8 cellular contexts compared by ENCODE assay signal in the genomic region with DNA sequence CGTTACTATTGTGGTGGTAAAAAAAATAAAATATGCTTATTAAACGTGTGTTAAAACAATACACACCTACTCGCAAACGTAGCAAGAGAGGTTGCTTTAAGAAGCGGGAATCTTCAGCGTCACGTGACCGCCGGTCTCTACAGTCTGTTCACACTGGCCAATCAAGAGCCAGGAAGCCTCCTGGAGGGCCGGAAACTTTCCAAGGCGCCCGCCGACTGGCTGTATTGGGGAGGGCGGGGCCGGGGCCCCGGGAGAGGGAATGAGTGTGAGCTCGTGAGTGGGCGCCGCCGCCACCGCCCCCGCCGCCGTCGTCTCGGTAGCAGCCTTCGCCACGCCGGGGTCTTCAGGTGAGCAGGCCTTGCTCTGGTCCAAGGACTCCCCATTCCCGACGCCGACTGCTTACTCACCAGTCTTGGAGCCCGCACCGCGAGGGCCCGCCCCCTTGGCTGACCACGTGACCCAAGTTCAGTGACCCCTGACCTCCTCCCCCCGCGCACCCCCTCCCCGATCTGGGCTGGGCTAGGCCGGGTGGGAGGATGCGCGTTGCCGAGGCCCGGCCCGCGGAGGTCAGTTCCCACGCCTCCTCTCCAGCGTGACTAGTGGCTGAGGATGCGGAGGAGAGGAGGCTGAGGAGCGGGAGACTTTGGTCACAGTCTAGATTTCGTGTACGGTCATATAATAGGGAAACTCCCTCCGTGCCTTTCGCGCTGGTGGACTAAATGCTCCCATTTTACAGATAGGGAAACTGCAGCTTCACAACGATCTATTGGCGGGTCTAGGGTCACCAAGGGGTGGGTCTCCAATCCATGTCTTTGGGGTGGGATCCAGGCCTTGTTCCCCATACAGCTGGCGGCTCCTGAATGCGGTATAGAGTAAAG. TPM values are rescaled to one million over a fixed set of nuclear protein-coding genes. Genes with fewer than 3 reads are reported as not detected.
DNase-seq lines count a peak whose midpoint lies in the region; ATAC-seq lines count a peak whose summit lies in the region.

A gene with protein sequence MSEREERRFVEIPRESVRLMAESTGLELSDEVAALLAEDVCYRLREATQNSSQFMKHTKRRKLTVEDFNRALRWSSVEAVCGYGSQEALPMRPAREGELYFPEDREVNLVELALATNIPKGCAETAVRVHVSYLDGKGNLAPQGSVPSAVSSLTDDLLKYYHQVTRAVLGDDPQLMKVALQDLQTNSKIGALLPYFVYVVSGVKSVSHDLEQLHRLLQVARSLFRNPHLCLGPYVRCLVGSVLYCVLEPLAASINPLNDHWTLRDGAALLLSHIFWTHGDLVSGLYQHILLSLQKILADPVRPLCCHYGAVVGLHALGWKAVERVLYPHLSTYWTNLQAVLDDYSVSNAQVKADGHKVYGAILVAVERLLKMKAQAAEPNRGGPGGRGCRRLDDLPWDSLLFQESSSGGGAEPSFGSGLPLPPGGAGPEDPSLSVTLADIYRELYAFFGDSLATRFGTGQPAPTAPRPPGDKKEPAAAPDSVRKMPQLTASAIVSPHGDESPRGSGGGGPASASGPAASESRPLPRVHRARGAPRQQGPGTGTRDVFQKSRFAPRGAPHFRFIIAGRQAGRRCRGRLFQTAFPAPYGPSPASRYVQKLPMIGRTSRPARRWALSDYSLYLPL (plus strand): TSS at position 253 of the 878 bp plus-strand sequence. CDS start 4,388 bp downstream, outside the sequence.

- in situ Hi-C loops in endometrial microvascular endothelial cells (cut with HindIII; ENCODE audit: inconsistent ontology term, low pct_unique_long_range_greater_than_20kb, low sequenced_read_pairs) = no loop called here

- H3K36me3 ChIP-seq in NT2/D1 (ENCODE audit: insufficient read depth, insufficient read length, low read length) (peaks cover 39% of the 10 kb centered on the region), mesodermal cell (ENCODE audit: control insufficient read depth, insufficient read depth, low read length) (peaks cover 39% of the 10 kb centered on the region)

- H3K4me3 ChIP-seq in NT2/D1 (ENCODE audit: insufficient read length, low read depth) = peak within 1 kb of the TSS; percentile 96
- peak within 1 kb of the TSS; percentile 62 for H3K4me3 ChIP-seq in mesodermal cell (ENCODE audit: extremely low read depth, insufficient read depth, low read length, poor library complexity, severe bottlenecking)

- 0 to 1% methylated on average over 25 to 30 of the region's 60 CpGs for WGBS in mesodermal cell (ENCODE audit: insufficient coverage in 2 of 2), 2 experiments

- peak within 1 kb of the TSS; percentile 91 for H3K27ac ChIP-seq in mesodermal cell (ENCODE audit: low read depth, low read length, severe bottlenecking)

- peak within 1 kb of the TSS; percentile 93 for H3K9ac ChIP-seq in NT2/D1 (ENCODE audit: insufficient read length, low read depth)

- H3K9me3 ChIP-seq in NT2/D1 (ENCODE audit: insufficient read depth, low read length) (no peaks in the 10 kb centered on the region), mesodermal cell (ENCODE audit: control insufficient read depth, low read length) (no peaks in the 10 kb centered on the region)

- H3K27me3 ChIP-seq in NT2/D1 (ENCODE audit: insufficient read depth, insufficient read length) = no peaks in the 10 kb centered on the region

- H3K4me1 ChIP-seq in NT2/D1 (ENCODE audit: insufficient read depth, insufficient read length) (peaks cover 3% of the 10 kb centered on the region), mesodermal cell (ENCODE audit: control insufficient read depth, insufficient read depth, low read length, poor library complexity, severe bottlenecking) (peaks cover 4% of the 10 kb centered on the region)

- peak; percentile 97 for DNase-seq in COLO829 (ENCODE audit: low spot score)
- peak; percentile 97 for DNase-seq in HT1080 (ENCODE audit: low read depth)
- DNase-seq in NT2/D1 (ENCODE audit: low read depth, low spot score) = peak; percentile 95
- DNase-seq in activated CD8-positive, alpha-beta memory T cell treated with anti-CD3 and anti-CD28 coated beads, Interleukin-2, amount 50 U/mL, for 1 hour (ENCODE audit: extremely low read depth) = peak; percentile 65
- DNase-seq in stimulated activated CD8-positive, alpha-beta memory T cell treated with anti-CD3 and anti-CD28 coated beads, Interleukin-15, amount 100 ng/mL, for 4 hours (ENCODE audit: low read depth in 2 of 2) = peak; percentile 84 to 85

- peak; percentile 58 for ATAC-seq in GM21360 (IDR thresholded peaks at IDR 0.05; ENCODE audit: unreplicated experiment)

RNA-seq across cellular contexts. Expression of the gene that starts here (rescaled TPM):
- 27.0 and 29.2 TPM in 2 replicates for total RNA-seq in HT1080 (2014; rRNA removed; shearing (Covaris generic))
- polyA plus RNA-seq in HT1080 (2015; cell fraction: cytosol; rRNA removed) = 10.8 and 12.5 TPM in 2 replicates
- 40.8 and 54.1 TPM in 2 replicates for polyA plus RNA-seq in HT1080 (2015; cell fraction: nucleus; rRNA removed)
- total RNA-seq in endometrial microvascular endothelial cells (ENCODE audit: inconsistent ontology term) = 22.1 TPM
- polyA plus RNA-seq in mesodermal cell (2013, experiment 1 of 2) = 15.4 TPM
- polyA plus RNA-seq in mesodermal cell (2013, experiment 2 of 2) = 18.4 TPM

Comparison
In these comparisons a context has a peak if more than half of its experiments do, and no peak if none do; other contexts are left out.
1. Peak in every context shown above with its lines: DNase-seq, ATAC-seq, H3K4me3 ChIP-seq and H3K27ac ChIP-seq.